Comparison of ENCODE assay signal across 18 cellular contexts in the genomic region with DNA sequence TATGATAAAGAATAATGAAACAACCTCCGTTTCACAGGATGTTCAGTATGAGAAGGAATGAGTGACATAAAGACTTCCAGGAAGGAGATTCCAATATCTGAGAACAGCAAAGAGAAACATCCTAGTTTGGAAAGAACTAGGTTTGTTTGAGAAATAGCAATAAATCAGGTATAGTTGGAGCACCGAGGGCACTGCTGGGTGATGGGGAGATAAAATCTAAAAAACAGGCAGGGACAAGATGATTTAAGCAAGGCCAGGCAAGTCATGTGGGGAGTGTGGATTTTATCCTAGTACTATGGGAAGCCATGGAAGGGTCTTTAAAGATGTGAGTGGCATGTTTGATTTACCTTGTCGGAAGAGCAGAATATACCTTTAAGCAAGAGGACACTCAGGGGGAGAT.
DNase-seq lines count a peak whose midpoint lies in the region.
"Had no signal": no experiment of that assay in that cellular context is flagged by ENCODE, and none has a peak within 500 bp of the region (broad histone marks: within the 10 kb centered on the region; RNA-seq: fewer than 3 reads in every experiment).

No MANE protein-coding gene starts in this region.

- no peak overlapping the region for H3K4me3 Mint-ChIP-seq in activated CD4-positive, alpha-beta T cell treated with anti-CD3 and anti-CD28 coated beads, Interleukin-2, amount 10 ng/mL, durations not matched to agents 7 days and 5 days
- H3K4me3 Mint-ChIP-seq: CD14-positive monocyte; CD4-positive, alpha-beta memory T cell; CD4-positive, CD25-positive, alpha-beta regulatory T cell; CD8-positive, alpha-beta memory T cell had no signal

- H3K4me1 Mint-ChIP-seq in activated CD4-positive, alpha-beta T cell treated with anti-CD3 and anti-CD28 coated beads, Interleukin-2, amount 10 ng/mL, durations not matched to agents 7 days and 5 days: no peaks in the 10 kb centered on the region
- H3K4me1 Mint-ChIP-seq: CD14-positive monocyte; CD4-positive, alpha-beta memory T cell; CD4-positive, CD25-positive, alpha-beta regulatory T cell; CD8-positive, alpha-beta memory T cell had no signal

- H3K9ac ChIP-seq in iPS-15b (ENCODE audit: low read depth, low read length): no peak overlapping the region
- H3K9ac ChIP-seq: BLaER1 had no signal

- peaks cover 6% of the 10 kb centered on the region for H3K9me3 Mint-ChIP-seq in activated CD4-positive, alpha-beta T cell treated with anti-CD3 and anti-CD28 coated beads, Interleukin-2, amount 10 ng/mL, durations not matched to agents 7 days and 5 days

- no peaks in the 10 kb centered on the region for H3K9me3 ChIP-seq in iPS-15b (ENCODE audit: control insufficient read depth, insufficient read depth, low read length)
- H3K9me3 ChIP-seq: BE2C had no signal

- no peaks in the 10 kb centered on the region for H3K36me3 Mint-ChIP-seq in activated CD4-positive, alpha-beta T cell treated with anti-CD3 and anti-CD28 coated beads, Interleukin-2, amount 10 ng/mL, durations not matched to agents 7 days and 5 days (ENCODE audit: low read depth)
- H3K36me3 Mint-ChIP-seq: CD14-positive monocyte; CD4-positive, CD25-positive, alpha-beta regulatory T cell had no signal

- H3K4me1 ChIP-seq in iPS-15b (ENCODE audit: control insufficient read depth, insufficient read depth, low read length): no peaks in the 10 kb centered on the region
- H3K4me1 ChIP-seq: BE2C, BLaER1 had no signal

- peaks cover 23% of the 10 kb centered on the region for H3K27me3 ChIP-seq in iPS-15b (ENCODE audit: control insufficient read depth, insufficient read depth, low read length)
- H3K27me3 ChIP-seq: BE2C, BLaER1 had no signal

- POLR2A ChIA-PET in activated CD4-positive, alpha-beta T cell treated with anti-CD3 and anti-CD28 coated beads, Interleukin-2, amount 10 ng/mL, durations not matched to agents 7 days and 5 days (lab: Charles Lee): no interaction called here

- DNase-seq in SK-N-DZ (ENCODE audit: low spot score): peak; percentile 54
- no peak for DNase-seq in NCI-H2196 treated with DMSO at 0.1 percent for 48 hours (lab: John Stamatoyannopoulos, UW; ENCODE audit: unreplicated experiment)
- DNase-seq in activated CD4-positive, alpha-beta T cell treated with anti-CD3 and anti-CD28 coated beads, Interleukin-2, amount 10 ng/mL, durations not matched to agents 7 days and 5 days: no peak
- DNase-seq in COR-L47 (lab: John Stamatoyannopoulos, UW): no peak
- DNase-seq: 8988T; ACHN; BE2C; C1 segment of cervical spinal cord; Caco-2; Calu3; CD4-positive, alpha-beta memory T cell; CD4-positive, CD25-positive, alpha-beta regulatory T cell; CD8-positive, alpha-beta memory T cell; DMS79 treated with DMSO at 0.1 percent for 48 hours; GF-D8 had no signal

- no peaks in the 10 kb centered on the region for H3K36me3 ChIP-seq in iPS-15b (ENCODE audit: control insufficient read depth, insufficient read depth, low read length)
- H3K36me3 ChIP-seq: BE2C, BLaER1 had no signal

- H3K4me3 ChIP-seq in iPS-15b (ENCODE audit: low read depth, low read length): peak overlapping the region; percentile 8
- H3K4me3 ChIP-seq: BLaER1 had no signal

- CTCF ChIA-PET in activated CD4-positive, alpha-beta T cell treated with anti-CD3 and anti-CD28 coated beads, Interleukin-2, amount 10 ng/mL, durations not matched to agents 7 days and 5 days (lab: Charles Lee): no interaction called here

- peaks cover 34% of the 10 kb centered on the region for H3K27me3 Mint-ChIP-seq in activated CD4-positive, alpha-beta T cell treated with anti-CD3 and anti-CD28 coated beads, Interleukin-2, amount 10 ng/mL, durations not matched to agents 7 days and 5 days

- no peak overlapping the region for H3K27ac Mint-ChIP-seq in activated CD4-positive, alpha-beta T cell treated with anti-CD3 and anti-CD28 coated beads, Interleukin-2, amount 10 ng/mL, durations not matched to agents 7 days and 5 days
- H3K27ac Mint-ChIP-seq: CD14-positive monocyte; CD4-positive, alpha-beta memory T cell; CD4-positive, CD25-positive, alpha-beta regulatory T cell; CD8-positive, alpha-beta memory T cell had no signal
